Comparison of ENCODE assay signal across 1 cellular context in the genomic region with DNA sequence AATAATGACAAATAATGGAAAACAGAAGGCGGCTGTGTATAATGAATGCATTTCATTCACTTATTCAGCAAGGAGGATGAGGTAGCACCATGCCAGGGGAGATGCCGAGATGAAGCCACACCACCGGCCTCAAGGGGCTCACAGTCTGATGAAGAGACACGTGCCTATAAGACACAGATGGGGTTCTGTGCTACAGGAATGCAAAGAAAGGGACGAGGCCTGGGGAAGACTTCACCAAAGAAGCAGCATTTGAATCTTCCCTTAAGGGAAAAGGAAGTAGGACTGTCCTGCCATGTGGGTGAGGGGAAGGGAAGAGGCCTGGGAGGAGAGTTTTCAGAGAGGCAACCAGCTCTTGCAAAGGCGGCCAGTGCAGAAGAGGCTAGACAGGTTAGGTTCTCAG.
TF ChIP-seq lines count a peak whose summit lies in the region.

No MANE protein-coding gene starts in this region.

TF ChIP-seq in HepG2, 621 proteins besides CTCF, POLR2A, EP300 and RAD21 (continued from another document):
- peak; percentile 70; the same call in 1 of the 2 replicates for TF ChIP-seq ZBTB4 (CRISPR knock-in tag; IDR thresholded peaks at IDR 0.05; ENCODE audit: borderline replicate concordance)
- TF ChIP-seq ELF4 (CRISPR knock-in tag; IDR thresholded peaks at IDR 0.05; ENCODE audit: borderline replicate concordance), result no peak
- peak; percentile 66; the same call in 1 of the 2 replicates for TF ChIP-seq ZBTB8A (CRISPR knock-in tag; IDR thresholded peaks at IDR 0.05; ENCODE audit: borderline replicate concordance, low read depth)
